Comparison of ENCODE assay signal across 14 cellular contexts in genomic region chr9:134316444-134317160, GRCh38. TPM values are rescaled to one million over a fixed set of nuclear protein-coding genes. Genes with fewer than 3 reads are reported as not detected.
DNase-seq lines count a peak whose midpoint lies in the region; TF ChIP-seq lines count a peak whose summit lies in the region.
"Had no signal": no experiment of that assay in that cellular context is flagged by ENCODE, and none has a peak within 500 bp of the region (broad histone marks: within the 10 kb centered on the region; RNA-seq: fewer than 3 reads in every experiment).

No MANE protein-coding gene starts in this region.

- H3K4me1 Mint-ChIP-seq in nephron progenitor cell, result peaks cover 63% of the 10 kb centered on the region
- H3K4me1 Mint-ChIP-seq: activated CD4-positive, alpha-beta T cell treated with anti-CD3 and anti-CD28 coated beads, Interleukin-2, amount 10 ng/mL, durations not matched to agents 7 days and 5 days had no signal

- peak; percentile 50 for DNase-seq in DMS79 (lab: John Stamatoyannopoulos, UW)
- DNase-seq in SK-N-DZ (ENCODE audit: low spot score), result peak; percentile 77
- DNase-seq in fibroblast of peridontal ligament (ENCODE audit: extremely low read depth), result peak; percentile 71
- DNase-seq in nephron progenitor cell, result peak; percentile 1
- no peak for DNase-seq in central memory CD4-positive, alpha-beta T cell
- DNase-seq in activated effector memory CD4-positive, alpha-beta T cell treated with anti-CD3 and anti-CD28 coated beads, Interleukin-2, amount 50 U/mL, for 16 hours, result no peak
- DNase-seq in ecto neural progenitor cell (ENCODE audit: low spot score), result no peak
- DNase-seq in activated T-cell treated with anti-CD3 and anti-CD28 coated beads, Interleukin-2, amount 50 U/mL, for 1 hour, result no peak
- DNase-seq: activated CD4-positive, alpha-beta T cell treated with anti-CD3 and anti-CD28 coated beads, Interleukin-2, amount 10 ng/mL, durations not matched to agents 7 days and 5 days; activated naive CD4-positive, alpha-beta T cell treated with anti-CD3 and anti-CD28 coated beads for 36 hours; COR-L47; dorsolateral prefrontal cortex; HFFc6; NCI-H526 treated with DMSO at 0.1 percent for 48 hours had no signal

- no peak overlapping the region for H3K27ac Mint-ChIP-seq in nephron progenitor cell
- H3K27ac Mint-ChIP-seq: activated CD4-positive, alpha-beta T cell treated with anti-CD3 and anti-CD28 coated beads, Interleukin-2, amount 10 ng/mL, durations not matched to agents 7 days and 5 days; activated naive CD4-positive, alpha-beta T cell treated with anti-CD3 and anti-CD28 coated beads for 36 hours; HFFc6 had no signal

- no peak overlapping the region for H3K4me3 Mint-ChIP-seq in nephron progenitor cell
- H3K4me3 Mint-ChIP-seq: activated CD4-positive, alpha-beta T cell treated with anti-CD3 and anti-CD28 coated beads, Interleukin-2, amount 10 ng/mL, durations not matched to agents 7 days and 5 days; activated naive CD4-positive, alpha-beta T cell treated with anti-CD3 and anti-CD28 coated beads for 36 hours; HFFc6 had no signal

- H3K27me3 Mint-ChIP-seq in nephron progenitor cell (ENCODE audit: low read depth, poor library complexity), result peaks cover 3% of the 10 kb centered on the region

- H3K9me3 Mint-ChIP-seq in nephron progenitor cell, result peaks cover 23% of the 10 kb centered on the region
- H3K9me3 Mint-ChIP-seq: activated CD4-positive, alpha-beta T cell treated with anti-CD3 and anti-CD28 coated beads, Interleukin-2, amount 10 ng/mL, durations not matched to agents 7 days and 5 days had no signal

- H3K36me3 Mint-ChIP-seq in nephron progenitor cell (ENCODE audit: low read depth), result peaks cover 11% of the 10 kb centered on the region

- TF ChIP-seq CTCF in nephron progenitor cell (IDR thresholded peaks at IDR 0.05), result no peak

RNA-seq across cellular contexts. Expression of gene RXRA, which starts 9.7 kb away (rescaled TPM):
- 4.3 and 5.7 TPM in 2 replicates for polyA plus RNA-seq in SK-N-DZ (2014; cell fraction: cytosol; rRNA removed)
- 3.2 and 3.3 TPM in 2 replicates for polyA plus RNA-seq in SK-N-DZ (2014; cell fraction: nucleus; rRNA removed)

Comparison
In these comparisons a context has a peak if more than half of its experiments do, and no peak if none do; other contexts are left out.
1. DNase-seq: peak in DMS79 (single experiment), SK-N-DZ (single experiment), fibroblast of peridontal ligament (single experiment) and nephron progenitor cell (single experiment); none in central memory CD4-positive, alpha-beta T cell (single experiment), activated effector memory CD4-positive, alpha-beta T cell treated with anti-CD3 and anti-CD28 coated beads, Interleukin-2, amount 50 U/mL, for 16 hours (single experiment), ecto neural progenitor cell (single experiment) and activated T-cell treated with anti-CD3 and anti-CD28 coated beads, Interleukin-2, amount 50 U/mL, for 1 hour (single experiment).